1 cellular context compared by ENCODE assay signal in genomic region chr6:29516108-29516507, GRCh38.
TF ChIP-seq lines count a peak whose summit lies in the region.

No MANE protein-coding gene starts in this region.

TF ChIP-seq in GM23338, 12 proteins besides CTCF, POLR2A, EP300 and RAD21 (continued from another document):
- TF ChIP-seq CREB1 (CRISPR knock-in tag; IDR thresholded peaks at IDR 0.05; ENCODE audit: low read depth), result no peak
- no peak for TF ChIP-seq NANOG (IDR thresholded peaks at IDR 0.05; ENCODE audit: borderline replicate concordance)
- no peak for TF ChIP-seq ZNF462 (CRISPR knock-in tag; IDR thresholded peaks at IDR 0.05)
- TF ChIP-seq ZNF331 (CRISPR knock-in tag; IDR thresholded peaks at IDR 0.05; ENCODE audit: low read depth), result no peak
- TF ChIP-seq POLR2AphosphoS5 (IDR thresholded peaks at IDR 0.05; ENCODE audit: low read depth), result no peak
- TF ChIP-seq EZH2phosphoT487 (IDR thresholded peaks at IDR 0.05; ENCODE audit: unreplicated experiment), result no peak
- no peak for TF ChIP-seq EZH2 (IDR thresholded peaks at IDR 0.05; ENCODE audit: low read depth, unreplicated experiment)
- no peak for TF ChIP-seq STAT1 (IDR thresholded peaks at IDR 0.05; ENCODE audit: unreplicated experiment)
- no peak for TF ChIP-seq JUNB (IDR thresholded peaks at IDR 0.05; ENCODE audit: unreplicated experiment)
- no peak for TF ChIP-seq ETS1 (IDR thresholded peaks at IDR 0.05)
TF ChIP-seq in GM23338: peak in this region for 0.
